8 cellular contexts compared by ENCODE assay signal in the genomic region with DNA sequence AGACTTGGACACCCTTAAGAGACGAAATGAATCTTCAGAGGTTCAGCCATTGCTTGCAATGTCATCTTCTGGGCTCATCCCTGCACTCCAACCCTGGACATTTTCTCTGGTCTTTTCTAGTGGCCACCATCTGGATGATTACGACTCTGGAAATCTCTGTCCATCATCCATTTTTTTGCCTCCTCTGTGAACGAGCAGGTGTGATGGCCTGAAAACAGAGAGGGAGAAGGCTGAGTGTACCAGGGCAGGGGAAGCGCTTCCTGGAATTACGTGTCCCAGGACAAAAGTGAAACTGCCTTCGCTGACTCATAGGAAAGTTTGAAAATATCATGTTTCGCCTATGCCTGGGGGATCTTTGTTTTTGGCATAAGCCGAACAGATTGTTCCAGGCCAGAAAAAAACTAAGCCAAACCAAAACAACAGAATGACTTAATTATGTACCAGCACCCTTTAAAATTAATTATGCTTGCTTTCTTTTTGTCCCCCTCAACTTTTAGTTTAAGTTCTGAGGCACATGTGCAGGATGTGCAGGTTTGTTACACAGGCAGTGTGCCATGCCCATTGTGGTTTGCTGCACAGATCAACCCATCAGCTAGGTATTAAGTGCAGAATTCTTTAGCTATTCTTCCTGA. TPM values are rescaled to one million over a fixed set of nuclear protein-coding genes. Genes with fewer than 3 reads are reported as not detected.
DNase-seq lines count a peak whose midpoint lies in the region; ATAC-seq and TF ChIP-seq lines count a peak whose summit lies in the region.

No MANE protein-coding gene starts in this region.

- no peak for TF ChIP-seq POLR2A in gastroesophageal sphincter (IDR thresholded peaks at IDR 0.05)

- ATAC-seq in GM18907 (IDR thresholded peaks at IDR 0.05; ENCODE audit: unreplicated experiment) (peak; percentile 38), gastroesophageal sphincter (peak; percentile 81), GM21576 (IDR thresholded peaks at IDR 0.05; ENCODE audit: unreplicated experiment) (no peak)
- ATAC-seq in activated T-cell treated with anti-CD3 and anti-CD28 coated beads, Interleukin-2, amount 50 U/mL, for 4 hours = peak; percentile 86

- peak overlapping the region in 1 of 2 donors; percentile 11 for H3K4me3 ChIP-seq in gastroesophageal sphincter

- H3K36me3 Mint-ChIP-seq in activated T-cell treated with anti-CD3 and anti-CD28 coated beads, Interleukin-2, amount 50 U/mL, for 4 hours (ENCODE audit: insufficient read depth) = peaks cover 3% of the 10 kb centered on the region

- WGBS in gastroesophageal sphincter (ENCODE audit: low coverage in 1 of 2), 2 donors = 32 to 36% methylated on average over 5 to 8 of the region's 8 CpGs

- no peak for TF ChIP-seq CTCF in gastroesophageal sphincter (IDR thresholded peaks at IDR 0.05)

- no peaks in the 10 kb centered on the region for H3K9me3 ChIP-seq in gastroesophageal sphincter

- no peaks in the 10 kb centered on the region for H3K27me3 ChIP-seq in gastroesophageal sphincter

- peaks cover 5% of the 10 kb centered on the region for H3K9me3 Mint-ChIP-seq in activated T-cell treated with anti-CD3 and anti-CD28 coated beads, Interleukin-2, amount 50 U/mL, for 4 hours

- H3K4me1 Mint-ChIP-seq in activated T-cell treated with anti-CD3 and anti-CD28 coated beads, Interleukin-2, amount 50 U/mL, for 4 hours (ENCODE audit: low read depth) = peaks cover 39% of the 10 kb centered on the region

- TF ChIP-seq EP300 in gastroesophageal sphincter (IDR thresholded peaks at IDR 0.05) = no peak

- no peak overlapping the region for H3K4me3 Mint-ChIP-seq in activated T-cell treated with anti-CD3 and anti-CD28 coated beads, Interleukin-2, amount 50 U/mL, for 4 hours

- H3K36me3 ChIP-seq in gastroesophageal sphincter = no peaks in the 10 kb centered on the region

- DNase-seq in HT-29 (ENCODE audit: low spot score) (peak; percentile 32), putamen (ENCODE audit: low spot score) (no peak), mucosa of gallbladder (ENCODE audit: low spot score) (no peak)
- DNase-seq in activated T-cell treated with anti-CD3 and anti-CD28 coated beads, Interleukin-2, amount 50 U/mL, for 4 hours = no peak
- DNase-seq in stimulated activated CD4-positive, alpha-beta T cell treated with anti-CD3 and anti-CD28 coated beads, Interleukin-12 subunit alpha, Interleukin-12 subunit beta, amount 100 ng/mL, for 4 hours = peak; percentile 15

- H3K4me1 ChIP-seq in gastroesophageal sphincter = peaks cover 0 to 6% (median 6%) of the 10 kb centered on the region in 3 donors

- H3K27me3 Mint-ChIP-seq in activated T-cell treated with anti-CD3 and anti-CD28 coated beads, Interleukin-2, amount 50 U/mL, for 4 hours (ENCODE audit: low read depth) = no peaks in the 10 kb centered on the region

- H3K27ac ChIP-seq in gastroesophageal sphincter = peak overlapping the region in 3 of 4 donors; percentile 61 to 76 (median 73)

RNA-seq across cellular contexts. Expression of gene ANKRD33B, which starts 31.9 kb away (rescaled TPM):
- not detected in 2 replicates for total RNA-seq in HT-29 (2014; rRNA removed; shearing (Covaris generic))
- total RNA-seq in activated T-cell treated with anti-CD3 and anti-CD28 coated beads, Interleukin-2, amount 50 U/mL, for 4 hours = 10 to 100 TPM in 1 of 3 donors, 1 to 10 TPM in 2; 7.7 to 20.2 (median 9.7) TPM
- 10 to 100 TPM in 1 of 4 donors, 1 to 10 TPM in 3; 4.4 to 17.2 (median 5.9) TPM for total RNA-seq in gastroesophageal sphincter
- 1.4 TPM for total RNA-seq in mucosa of gallbladder

Comparison
In these comparisons a context has a peak if more than half of its experiments do, and no peak if none do; other contexts are left out.
1. DNase-seq: peak in HT-29 (single experiment) and stimulated activated CD4-positive, alpha-beta T cell treated with anti-CD3 and anti-CD28 coated beads, Interleukin-12 subunit alpha, Interleukin-12 subunit beta, amount 100 ng/mL, for 4 hours (single experiment); none in activated T-cell treated with anti-CD3 and anti-CD28 coated beads, Interleukin-2, amount 50 U/mL, for 4 hours (single experiment), putamen (single experiment) and mucosa of gallbladder (single experiment).